Comparison of ENCODE assay signal across 9 cellular contexts in genomic region chr12:117837737-117838050, GRCh38.
A peak's percentile ranks its signal among the peaks of the same experiment; 100 is the strongest.
DNase-seq lines count a peak whose midpoint lies in the region; ATAC-seq, FAIRE-seq and TF ChIP-seq lines count a peak whose summit lies in the region.
"Had no signal": no experiment of that assay in that cellular context is flagged by ENCODE, and none has a peak within 500 bp of the region (broad histone marks: within the 10 kb centered on the region; RNA-seq: fewer than 3 reads in every experiment).

No MANE protein-coding gene starts in this region.

- no peak for TF ChIP-seq EP300 in H1 (IDR thresholded peaks at IDR 0.05; ENCODE audit: borderline replicate concordance in 1 of 2, low read depth in 2 of 2, low read length in 2 of 2)

- no peak overlapping the region for H3K27ac Mint-ChIP-seq in GM23338
- H3K27ac Mint-ChIP-seq: CD4-positive, alpha-beta T cell had no signal

- no peak for TF ChIP-seq RAD21 in H1 (IDR thresholded peaks at IDR 0.05 in 1 of 2, conservative IDR thresholded peaks at IDR 0.05 in 1 of 2; ENCODE audit: low read depth in 2 of 2, low read length in 2 of 2)

- no peaks in the 10 kb centered on the region for H3K27me3 ChIP-seq in GM23338 (ENCODE audit: insufficient read depth)
- no peaks in the 10 kb centered on the region for H3K27me3 ChIP-seq in H1 (replicated peaks in 1 of 4; ENCODE audit: control insufficient read depth in 3 of 4, extremely low read depth in 1 of 4, insufficient read depth in 3 of 4, low read length in 3 of 4)
- H3K27me3 ChIP-seq in aorta (ENCODE audit: control insufficient read depth in 1 of 2, insufficient read depth in 2 of 2, low read length in 1 of 2), result no peaks in the 10 kb centered on the region

- no peak overlapping the region for H3K27ac ChIP-seq in GM23338 (ENCODE audit: low read depth)
- H3K27ac ChIP-seq in HEK293 (ENCODE audit: extremely low read depth, low read depth, low read length), result no peak overlapping the region
- H3K27ac ChIP-seq in H1 (ENCODE audit: low read depth, low read length), result no peak overlapping the region
- H3K27ac ChIP-seq in aorta (ENCODE audit: low read depth in 1 of 2, low read length in 2 of 2), result no peak overlapping the region
- H3K27ac ChIP-seq: BLaER1 treated with 17β-estradiol and CSF1 and Interleukin-3, amounts not matched to agents 10 nM and 100 nM had no signal

- H3K79me1 ChIP-seq in H1 (ENCODE audit: low read depth, low read length), result no peaks in the 10 kb centered on the region

- no peak for TF ChIP-seq POLR2A in H1 (IDR thresholded peaks at IDR 0.05; ENCODE audit: control extremely low read depth in 1 of 2, low read depth in 2 of 2, low read length in 2 of 2)

- no peak overlapping the region for H3K4me3 Mint-ChIP-seq in GM23338

- peak overlapping the region; percentile 20; the same call in 1 of the 2 replicates for H2BK15ac ChIP-seq in H1 (ENCODE audit: low read length)

- no peak overlapping the region for H4K5ac ChIP-seq in H1 (ENCODE audit: insufficient read length, low read depth, low read length)

- POLR2A ChIA-PET in HEK293 (lab: Yijun Ruan, JAX), result no interaction called here
- POLR2A ChIA-PET in H1 (lab: Charles Lee; ENCODE audit: partially characterized antibody), result interaction anchor here (1.1 to 1.5 kb wide), 2 partner anchors 166 to 625 kb away, joined by 3 to 5 read pairs; no protein-coding TSS in a partner anchor

- H3K4me1 ChIP-seq in GM23338 (ENCODE audit: insufficient read depth) (peaks cover 5% of the 10 kb centered on the region), HEK293 (ENCODE audit: control insufficient read depth, insufficient read depth, low read length) (no peaks in the 10 kb centered on the region), H1 (replicated peaks in 1 of 4; ENCODE audit: control insufficient read depth in 3 of 4, insufficient read depth in 4 of 4, low read length in 3 of 4) (peaks cover 0 to 5% (median 3%) of the 10 kb centered on the region in 4 experiments; a peak in 5 of 7 replicates), aorta (ENCODE audit: control insufficient read depth in 1 of 2, insufficient read depth in 2 of 2, low read length in 2 of 2) (no peaks in the 10 kb centered on the region)

- no peaks in the 10 kb centered on the region for H3F3A ChIP-seq in GM23338 (replicated peaks; ENCODE audit: low read depth)

- H3K9me3 ChIP-seq in HEK293 (ENCODE audit: control insufficient read depth, insufficient read depth, low read depth, low read length) (no peaks in the 10 kb centered on the region), H1 (ENCODE audit: insufficient read depth in 2 of 2, low read depth in 1 of 2, low read length in 1 of 2) (no peaks in the 10 kb centered on the region), aorta (ENCODE audit: control insufficient read depth, low read length) (no peaks in the 10 kb centered on the region)
- H3K9me3 ChIP-seq: BLaER1 treated with 17β-estradiol and CSF1 and Interleukin-3, amounts not matched to agents 10 nM and 100 nM had no signal

- no peak overlapping the region for H2BK12ac ChIP-seq in H1 (ENCODE audit: low read depth, low read length)

- H2BK120ac ChIP-seq in H1 (replicated peaks; ENCODE audit: low read depth, low read length), result no peak overlapping the region

- H3K9me2 ChIP-seq in GM23338 (ENCODE audit: insufficient read depth), result no peaks in the 10 kb centered on the region

- H3K9me3 Mint-ChIP-seq in GM23338, result peaks cover under 1% of the 10 kb centered on the region; the same call in 1 of the 3 replicates
- H3K9me3 Mint-ChIP-seq: CD4-positive, alpha-beta T cell had no signal

- H3K4ac ChIP-seq in H1 (replicated peaks; ENCODE audit: insufficient read length, low read depth, low read length), result no peak overlapping the region

- peak; percentile 24 for FAIRE-seq in H1 (lab: Jason Lieb, UNC)

- no peak overlapping the region for H2AK5ac ChIP-seq in H1 (ENCODE audit: low read depth, low read length)

- H3K79me2 ChIP-seq in GM23338 (replicated peaks; ENCODE audit: insufficient read depth), result no peaks in the 10 kb centered on the region
- H3K79me2 ChIP-seq in H1 (ENCODE audit: control insufficient read depth in 1 of 2, insufficient read depth in 2 of 2, low read length in 2 of 2), result no peaks in the 10 kb centered on the region

- peak overlapping the region in 1 of 4 experiments; percentile 8; a peak in 2 of 7 replicates for H3K9ac ChIP-seq in H1 (replicated peaks in 1 of 4; ENCODE audit: extremely low read depth in 1 of 4, low read depth in 3 of 4, low read length in 3 of 4)

- peaks cover 3% of the 10 kb centered on the region for H3K27me3 Mint-ChIP-seq in GM23338 (ENCODE audit: insufficient read depth, low read depth, poor library complexity)

- no peak overlapping the region for H3K18ac ChIP-seq in H1 (ENCODE audit: extremely low read depth, low read length)

- TF ChIP-seq CTCF in GM23338 (conservative IDR thresholded peaks at IDR 0.05; ENCODE audit: low read depth in 2 of 2), result no peak
- TF ChIP-seq CTCF in HEK293 (tag by site-specific recombination; IDR thresholded peaks at IDR 0.05), result no peak
- no peak for TF ChIP-seq CTCF in H1 (IDR thresholded peaks at IDR 0.05; ENCODE audit: control extremely low read depth in 1 of 3, insufficient read depth in 1 of 3, low read depth in 1 of 3, low read length in 3 of 3)

- no peak overlapping the region for H3K14ac ChIP-seq in H1 (ENCODE audit: insufficient read length)

- 0 out of 2 replicates have a peak, but pooled peaks cover 2% of the 10 kb centered on the region for H3K23me2 ChIP-seq in H1 (ENCODE audit: low read depth, low read length)

- no peak overlapping the region for H3K23ac ChIP-seq in H1 (ENCODE audit: insufficient read length)

- H2BK20ac ChIP-seq in H1 (ENCODE audit: low read length), result no peak overlapping the region

- intact Hi-C loops in aorta (cut with DNase I), result loop anchor here (1.0 to 5.0 kb wide), 4 partner anchors 470 to 625 kb away; no protein-coding TSS in a partner anchor

- peaks cover 26% of the 10 kb centered on the region for H3K4me1 Mint-ChIP-seq in GM23338

- no peak overlapping the region for H2BK5ac ChIP-seq in H1 (ENCODE audit: low read depth, low read length)

- no peaks in the 10 kb centered on the region for H4K20me1 ChIP-seq in GM23338 (replicated peaks; ENCODE audit: insufficient read depth)
- no peaks in the 10 kb centered on the region for H4K20me1 ChIP-seq in H1 (replicated peaks in 1 of 2; ENCODE audit: control insufficient read depth in 1 of 2, insufficient read depth in 2 of 2, low read length in 2 of 2)
- H4K20me1 ChIP-seq: BLaER1 treated with 17β-estradiol and CSF1 and Interleukin-3, amounts not matched to agents 10 nM and 100 nM had no signal

- WGBS in H1 (ENCODE audit: extremely low coverage in 1 of 2, insufficient coverage in 1 of 2, insufficient read length in 1 of 2, insufficient replicate concordance in 2 of 2, low coverage in 1 of 2, low lambda C conversion rate in 2 of 2, missing lambda C conversion rate in 1 of 2), 2 experiments, result 75% methylated on average over 3 of the region's 3 CpGs; no CpG with 5 or more reads in 1 of the 2 experiments
- 56 to 57% methylated on average over 3 of the region's 3 CpGs for whole genome bisulfite sequencing in aorta, 2 donors

- ATAC-seq in GM23338, result no peak
- no peak for ATAC-seq in aorta (ENCODE audit: low FRiP score)

- no peak overlapping the region for H3K56ac ChIP-seq in H1 (replicated peaks; ENCODE audit: insufficient read length, low read depth, low read length)

- DNase-seq in GM23338 (ENCODE audit: low spot score) (no peak), H1 (ENCODE audit: low read depth in 1 of 2, low spot score in 2 of 2) (no peak), aorta (no peak), NCI-H774 (lab: John Stamatoyannopoulos, UW) (no peak)
- no peak for DNase-seq in activated CD8-positive, alpha-beta memory T cell treated with anti-CD3 and anti-CD28 coated beads, Interleukin-2, amount 50 U/mL, for 4 hours

- no peak overlapping the region for H4K8ac ChIP-seq in H1 (ENCODE audit: extremely low read depth, insufficient read depth, low read length)

- no peak overlapping the region for H4K91ac ChIP-seq in H1 (replicated peaks; ENCODE audit: insufficient read length, low read length)

- H2AFZ ChIP-seq in GM23338 (0 out of 2 replicates have a peak overlapping the region, but pooled peaks have one; percentile 8), H1 (ENCODE audit: low read length) (peak overlapping the region; percentile 79)

- H3K36me3 ChIP-seq in GM23338 (ENCODE audit: insufficient read depth), result no peaks in the 10 kb centered on the region
- no peaks in the 10 kb centered on the region for H3K36me3 ChIP-seq in HEK293 (ENCODE audit: control insufficient read depth in 2 of 2, insufficient read depth in 1 of 2, low read length in 2 of 2)
- no peaks in the 10 kb centered on the region for H3K36me3 ChIP-seq in H1 (ENCODE audit: control insufficient read depth in 2 of 4, insufficient read depth in 4 of 4, low read length in 3 of 4)
- H3K36me3 ChIP-seq in aorta (ENCODE audit: control insufficient read depth in 1 of 2, insufficient read depth in 2 of 2, low read length in 1 of 2), result no peaks in the 10 kb centered on the region
- H3K36me3 ChIP-seq: BLaER1 treated with 17β-estradiol and CSF1 and Interleukin-3, amounts not matched to agents 10 nM and 100 nM had no signal

- H3K4me3 ChIP-seq in GM23338, result no peak overlapping the region
- H3K4me3 ChIP-seq in HEK293 (ENCODE audit: low read depth, low read length), result no peak overlapping the region
- no peak overlapping the region for H3K4me3 ChIP-seq in H1 (ENCODE audit: extremely low read depth in 1 of 4, insufficient read depth in 2 of 4, low read depth in 3 of 4, low read length in 4 of 4)
- no peak overlapping the region for H3K4me3 ChIP-seq in aorta (ENCODE audit: low read length in 2 of 2)
- H3K4me3 ChIP-seq: BLaER1 treated with 17β-estradiol and CSF1 and Interleukin-3, amounts not matched to agents 10 nM and 100 nM; GM12878 had no signal

- CTCF ChIA-PET in HEK293 (lab: Yijun Ruan, JAX) (interaction anchor here (0.6 to 10.2 kb wide), 49 partner anchors 9 to 1849 kb away, joined by 3 to 125 read pairs (median 4); no protein-coding TSS in a partner anchor), H1 (lab: Charles Lee; ENCODE audit: partially characterized antibody) (interaction anchor here (0.6 to 6.3 kb wide), 81 partner anchors 8 to 982 kb away, joined by 3 to 67 read pairs (median 5); no protein-coding TSS in a partner anchor)

- peak overlapping the region; percentile 7; the same call in 1 of the 2 replicates for H3K4me2 ChIP-seq in GM23338
- no peak overlapping the region for H3K4me2 ChIP-seq in H1 (ENCODE audit: insufficient read depth in 1 of 2, low read depth in 2 of 2, low read length in 2 of 2)

- H3K36me3 Mint-ChIP-seq in GM23338 (ENCODE audit: low read depth), result peaks cover 7% of the 10 kb centered on the region

TF ChIP-seq in GM23338, 12 proteins besides CTCF, POLR2A, EP300 and RAD21 (continues in another document):
- TF ChIP-seq ZNF114 (CRISPR knock-in tag; IDR thresholded peaks at IDR 0.05), result no peak
- no peak for TF ChIP-seq NANOG (IDR thresholded peaks at IDR 0.05; ENCODE audit: borderline replicate concordance)

TF ChIP-seq in HEK293, 187 proteins besides CTCF, POLR2A, EP300 and RAD21 (continues in another document):
- TF ChIP-seq ZNF341 (tag by site-specific recombination; IDR thresholded peaks at IDR 0.05; ENCODE audit: low read depth), result no peak

TF ChIP-seq in H1, 55 proteins besides CTCF, POLR2A, EP300 and RAD21 (continues in another document):
- TF ChIP-seq CHD2 (IDR thresholded peaks at IDR 0.05; ENCODE audit: low read length), result no peak
- TF ChIP-seq SAP30 (IDR thresholded peaks at IDR 0.05; ENCODE audit: insufficient read depth, insufficient replicate concordance, low read length), result no peak
- no peak for TF ChIP-seq SP1 (IDR thresholded peaks at IDR 0.05; ENCODE audit: low read depth, low read length)
- TF ChIP-seq MAFK (IDR thresholded peaks at IDR 0.05; ENCODE audit: low read depth, low read length), result no peak
